12 cellular contexts compared by ENCODE assay signal in the genomic region with DNA sequence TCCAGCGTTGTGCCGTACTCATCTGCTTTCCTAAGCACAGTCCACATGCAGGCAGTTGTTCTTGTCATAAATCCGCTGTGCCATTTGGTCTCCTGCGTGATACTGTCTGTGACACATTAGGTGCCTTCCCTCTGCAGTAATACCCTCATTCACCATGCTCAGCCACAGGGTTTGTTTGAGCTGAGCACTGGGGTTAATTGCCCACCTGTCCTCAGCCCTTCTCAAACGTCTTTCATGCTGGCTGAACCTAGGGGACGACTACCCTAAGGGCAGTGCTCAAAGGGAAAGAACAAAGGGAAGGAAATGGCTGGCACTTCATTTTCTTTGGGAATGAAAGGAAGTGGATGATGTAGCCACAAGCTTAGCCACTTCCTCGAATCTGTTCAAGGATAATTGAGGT.
DNase-seq lines count a peak whose midpoint lies in the region; ATAC-seq and TF ChIP-seq lines count a peak whose summit lies in the region.
"Had no signal": no experiment of that assay in that cellular context is flagged by ENCODE, and none has a peak within 500 bp of the region (broad histone marks: within the 10 kb centered on the region; RNA-seq: fewer than 3 reads in every experiment).

No MANE protein-coding gene starts in this region.

- H3K36me3 ChIP-seq in H7 (replicated peaks; ENCODE audit: control insufficient read depth, insufficient read depth, low read length) (no peaks in the 10 kb centered on the region), neural cell (ENCODE audit: insufficient read depth, low read length) (no peaks in the 10 kb centered on the region), PC-3 (ENCODE audit: low read depth, low read length) (no peaks in the 10 kb centered on the region)
- H3K36me3 ChIP-seq: stomach had no signal

- H3K4me3 Mint-ChIP-seq in WTC11 = peak overlapping the region; percentile 3
- H3K4me3 Mint-ChIP-seq: activated naive CD8-positive, alpha-beta T cell treated with anti-CD3 and anti-CD28 coated beads, Interleukin-2, amount 10 ng/mL, durations not matched to agents 7 days and 5 days; immature natural killer cell had no signal

- ATAC-seq in WTC11 (peak; percentile 97), HG02852 (IDR thresholded peaks at IDR 0.05; ENCODE audit: unreplicated experiment) (no peak), PC-3 (no peak)
- ATAC-seq: sciatic nerve had no signal

- no peak for TF ChIP-seq RAD21 in neural cell (conservative IDR thresholded peaks at IDR 0.05)

- peaks cover 55% of the 10 kb centered on the region for H3K4me1 Mint-ChIP-seq in WTC11

- TF ChIP-seq EP300 in neural cell (conservative IDR thresholded peaks at IDR 0.05; ENCODE audit: poor library complexity, severe bottlenecking) = no peak

- TF ChIP-seq CTCF in WTC11 (IDR thresholded peaks at IDR 0.05) (no peak), neural cell (IDR thresholded peaks at IDR 0.05; ENCODE audit: poor library complexity, severe bottlenecking) (no peak), PC-3 (conservative IDR thresholded peaks at IDR 0.05; ENCODE audit: low read depth, low read length) (no peak)

- H3K4me3 ChIP-seq in H7 (ENCODE audit: insufficient read depth, low read depth, low read length) (no peak overlapping the region), neural cell (ENCODE audit: low read length) (peak overlapping the region; percentile 34), PC-3 (ENCODE audit: low read length) (no peak overlapping the region)
- H3K4me3 ChIP-seq: stomach had no signal

- H3K27ac ChIP-seq in neural cell (ENCODE audit: low read length) = peak overlapping the region; percentile 57
- H3K27ac ChIP-seq in PC-3 (ENCODE audit: low read length) = no peak overlapping the region
- H3K27ac ChIP-seq: stomach had no signal

- H3K9me2 ChIP-seq in neural cell (ENCODE audit: insufficient read depth, low read length) = no peaks in the 10 kb centered on the region
- no peaks in the 10 kb centered on the region for H3K9me2 ChIP-seq in PC-3 (replicated peaks; ENCODE audit: low read length)

- DNase-seq in H7 (peak; percentile 24), NCI-H2081 (lab: John Stamatoyannopoulos, UW) (peak; percentile 82 to 95), WTC11 (ENCODE audit: low spot score) (no peak), anterior cingulate cortex (lab: John Stamatoyannopoulos, UW) (no peak), HEK293T (ENCODE audit: extremely low spot score) (no peak), PC-3 (no peak)
- DNase-seq: activated naive CD8-positive, alpha-beta T cell treated with anti-CD3 and anti-CD28 coated beads, Interleukin-2, amount 10 ng/mL, durations not matched to agents 7 days and 5 days; immature natural killer cell; stomach had no signal

- no peaks in the 10 kb centered on the region for H3K4me1 ChIP-seq in PC-3 (ENCODE audit: insufficient read depth, low read length)
- H3K4me1 ChIP-seq: stomach had no signal

- H3K36me3 Mint-ChIP-seq in WTC11 = 0 out of 2 replicates have a peak, but pooled peaks cover 2% of the 10 kb centered on the region
- H3K36me3 Mint-ChIP-seq: activated naive CD8-positive, alpha-beta T cell treated with anti-CD3 and anti-CD28 coated beads, Interleukin-2, amount 10 ng/mL, durations not matched to agents 7 days and 5 days had no signal

- no peaks in the 10 kb centered on the region for H3K27me3 Mint-ChIP-seq in WTC11 (ENCODE audit: low read depth)
- H3K27me3 Mint-ChIP-seq: activated naive CD8-positive, alpha-beta T cell treated with anti-CD3 and anti-CD28 coated beads, Interleukin-2, amount 10 ng/mL, durations not matched to agents 7 days and 5 days had no signal

- no peaks in the 10 kb centered on the region for H3K27me3 ChIP-seq in H7 (ENCODE audit: control insufficient read depth, insufficient read depth, low read length)
- H3K27me3 ChIP-seq in neural cell (ENCODE audit: insufficient read depth, low read depth, low read length) = no peaks in the 10 kb centered on the region
- H3K27me3 ChIP-seq in PC-3 (ENCODE audit: low read length) = peaks cover 5% of the 10 kb centered on the region; the same call in 1 of the 2 replicates
- H3K27me3 ChIP-seq: stomach had no signal

- H4K20me1 ChIP-seq in neural cell (ENCODE audit: insufficient read depth) (no peaks in the 10 kb centered on the region), PC-3 (ENCODE audit: low read length) (no peaks in the 10 kb centered on the region)

- H2AFZ ChIP-seq in neural cell (ENCODE audit: low read depth, low read length) (peak overlapping the region; percentile 24), PC-3 (ENCODE audit: low read length) (no peak overlapping the region)

- peak overlapping the region; percentile 75 for H3K27ac Mint-ChIP-seq in WTC11
- H3K27ac Mint-ChIP-seq: activated naive CD8-positive, alpha-beta T cell treated with anti-CD3 and anti-CD28 coated beads, Interleukin-2, amount 10 ng/mL, durations not matched to agents 7 days and 5 days; immature natural killer cell had no signal

- H3K9me3 ChIP-seq in neural cell (ENCODE audit: low read length) = no peaks in the 10 kb centered on the region
- H3K9me3 ChIP-seq in PC-3 (ENCODE audit: low read length) = no peaks in the 10 kb centered on the region
- H3K9me3 ChIP-seq: stomach had no signal

- no peaks in the 10 kb centered on the region for H3F3A ChIP-seq in neural cell (ENCODE audit: insufficient read depth, low read length, poor library complexity, severe bottlenecking)
- no peaks in the 10 kb centered on the region for H3F3A ChIP-seq in PC-3 (ENCODE audit: low read length, unreplicated experiment)

- no TSS peak for BruUV-seq in PC-3 (replicated peaks; lab: Mats Ljungman, UMichigan)

- POLR2A ChIA-PET in WTC11 (lab: Charles Lee) (interaction anchor here (0.7 kb wide), 1 partner anchor 92 kb away, joined by 9 read pairs; no protein-coding TSS in a partner anchor), HEK293T (lab: Yijun Ruan, JAX) (no interaction called here), PC-3 (lab: Charles Lee; ENCODE audit: unreplicated experiment) (no interaction called here)

- intact Hi-C loops in PC-3 (cut with micrococcal nuclease) = no loop called here

- CTCF ChIA-PET in WTC11 (lab: Charles Lee) (interaction anchor here (0.6 kb wide), 1 partner anchor 104 kb away, joined by 3 read pairs; no protein-coding TSS in a partner anchor), HEK293T (lab: Yijun Ruan, JAX) (interaction anchor here (0.6 kb wide), 1 partner anchor 252 kb away, joined by 11 read pairs; no protein-coding TSS in a partner anchor), PC-3 (lab: Charles Lee) (no interaction called here)

- peak overlapping the region; percentile 36 for H3K9ac ChIP-seq in neural cell (ENCODE audit: low read length)
- no peak overlapping the region for H3K9ac ChIP-seq in PC-3 (ENCODE audit: low read length)

- no peaks in the 10 kb centered on the region for H3K79me2 ChIP-seq in neural cell (replicated peaks; ENCODE audit: insufficient read depth, low read length)
- H3K79me2 ChIP-seq in PC-3 (ENCODE audit: low read length) = no peaks in the 10 kb centered on the region

- H3K4me2 ChIP-seq in neural cell (ENCODE audit: low read length) (peak overlapping the region; percentile 35), PC-3 (ENCODE audit: low read length) (no peak overlapping the region)

- H3K9me3 Mint-ChIP-seq in WTC11 = 0 out of 2 replicates have a peak, but pooled peaks cover 7% of the 10 kb centered on the region
- H3K9me3 Mint-ChIP-seq: activated naive CD8-positive, alpha-beta T cell treated with anti-CD3 and anti-CD28 coated beads, Interleukin-2, amount 10 ng/mL, durations not matched to agents 7 days and 5 days had no signal

TF ChIP-seq in WTC11, 78 proteins besides CTCF, POLR2A, EP300 and RAD21 (continues in another document):
- peak; percentile 88; the same call in 1 of the 2 replicates for TF ChIP-seq TEAD1 (CRISPR knock-in tag; IDR thresholded peaks at IDR 0.05)
- 0 out of 2 replicates have a peak, but pooled peaks have one; percentile 26 for TF ChIP-seq FOXK1 (CRISPR knock-in tag; IDR thresholded peaks at IDR 0.05)

TF ChIP-seq in HEK293T, 16 proteins besides CTCF, POLR2A, EP300 and RAD21:
- no peak for TF ChIP-seq HDGF (IDR thresholded peaks at IDR 0.05; ENCODE audit: borderline replicate concordance)
- no peak for TF ChIP-seq ZNF384 (IDR thresholded peaks at IDR 0.05)
- no peak for TF ChIP-seq FOXK2 (IDR thresholded peaks at IDR 0.05)
- no peak for TF ChIP-seq BHLHE40 (IDR thresholded peaks at IDR 0.05; ENCODE audit: borderline replicate concordance)
- no peak for TF ChIP-seq SP1 (IDR thresholded peaks at IDR 0.05)
- no peak for TF ChIP-seq ARNT (IDR thresholded peaks at IDR 0.05)

Comparison
In these comparisons a context has a peak if more than half of its experiments do, and no peak if none do; other contexts are left out.
1. DNase-seq: peak in H7 (single experiment) and NCI-H2081 (2 of 2); none in WTC11 (single experiment), anterior cingulate cortex (0 of 58), HEK293T (single experiment) and PC-3 (single experiment).